In genomic region chr10:22372298-22372697, GRCh38 we compare ENCODE assay signal across 21 cellular contexts. TPM values are rescaled to one million over a fixed set of nuclear protein-coding genes. Genes with fewer than 3 reads are reported as not detected.
A peak's percentile ranks its signal among the peaks of the same experiment; 100 is the strongest.
DNase-seq lines count a peak whose midpoint lies in the region; ATAC-seq, FAIRE-seq and TF ChIP-seq lines count a peak whose summit lies in the region.
"Had no signal": no experiment of that assay in that cellular context is flagged by ENCODE, and none has a peak within 500 bp of the region (broad histone marks: within the 10 kb centered on the region; RNA-seq: fewer than 3 reads in every experiment).

No MANE protein-coding gene starts in this region.

- TF ChIP-seq RAD21 in K562 (CRISPR knock-in tag; conservative IDR thresholded peaks at IDR 0.05 in 1 of 2, IDR thresholded peaks at IDR 0.05 in 1 of 2): no peak

- H3K4me1 ChIP-seq in K562 (replicated peaks in 1 of 2; ENCODE audit: control insufficient read depth in 2 of 2, insufficient read depth in 2 of 2, low read length in 2 of 2) (peaks cover 4 to 25% of the 10 kb centered on the region in 2 experiments), neural progenitor cell (peaks cover 4% of the 10 kb centered on the region), testis (peaks cover 12% of the 10 kb centered on the region)
- H3K4me1 ChIP-seq: A549 had no signal

- H3K27me3 Mint-ChIP-seq in neural progenitor cell (ENCODE audit: insufficient read depth, low read depth): no peaks in the 10 kb centered on the region

- in situ Hi-C loops in K562 (cut with MboI): no loop called here

- H3K36me3 Mint-ChIP-seq in neural progenitor cell: no peaks in the 10 kb centered on the region
- H3K36me3 Mint-ChIP-seq: CD14-positive monocyte; CD4-positive, alpha-beta memory T cell had no signal

- H3K4me1 Mint-ChIP-seq in neural progenitor cell: no peaks in the 10 kb centered on the region
- H3K4me1 Mint-ChIP-seq: H9 had no signal

- no peaks in the 10 kb centered on the region for H4K20me1 ChIP-seq in K562 (replicated peaks; ENCODE audit: control insufficient read depth, insufficient read depth, low read length)
- no peaks in the 10 kb centered on the region for H4K20me1 ChIP-seq in neural progenitor cell (ENCODE audit: low read depth)

- H3K36me3 ChIP-seq in K562 (ENCODE audit: control insufficient read depth, insufficient read depth, low read length) (no peaks in the 10 kb centered on the region), neural progenitor cell (no peaks in the 10 kb centered on the region), testis (ENCODE audit: low read depth, missing control alignments) (no peaks in the 10 kb centered on the region)

- peak; percentile 31; the same call in 2 of the 3 replicates for ATAC-seq in K562
- ATAC-seq in HG03025 (IDR thresholded peaks at IDR 0.05; ENCODE audit: low FRiP score, unreplicated experiment): no peak
- ATAC-seq: A549 had no signal

- TF ChIP-seq POLR2A in K562 (conservative IDR thresholded peaks at IDR 0.05): no peak
- TF ChIP-seq POLR2A in testis (IDR thresholded peaks at IDR 0.05): no peak

- H3K27ac ChIP-seq in C4-2B: peak overlapping the region; percentile 71
- H3K27ac ChIP-seq in K562 (ENCODE audit: extremely low read depth, low read depth, low read length): no peak overlapping the region
- H3K27ac ChIP-seq in neural progenitor cell: no peak overlapping the region
- H3K27ac ChIP-seq in testis: peak overlapping the region in 1 of 2 donors; percentile 40
- H3K27ac ChIP-seq: 22Rv1, A549, HL-60 had no signal

- H3K9me1 ChIP-seq in K562 (ENCODE audit: control insufficient read depth, insufficient read depth, low read length): no peaks in the 10 kb centered on the region

- no peak overlapping the region for H3K4me3 ChIP-seq in K562
- H3K4me3 ChIP-seq in neural progenitor cell: no peak overlapping the region
- H3K4me3 ChIP-seq in testis: no peak overlapping the region
- H3K4me3 ChIP-seq: A549 had no signal

- H3F3A ChIP-seq in neural progenitor cell (ENCODE audit: low read depth): no peaks in the 10 kb centered on the region

- no TSS peak for BruUV-seq in K562 (replicated peaks; lab: Mats Ljungman, UMichigan)

- H3K79me2 ChIP-seq in K562 (ENCODE audit: control insufficient read depth, insufficient read depth, low read length): no peaks in the 10 kb centered on the region
- no peaks in the 10 kb centered on the region for H3K79me2 ChIP-seq in neural progenitor cell (ENCODE audit: low read depth)

- no peak for DNase-seq in K562 (ENCODE audit: extremely low read depth in 1 of 4, low spot score in 3 of 4)
- DNase-seq in neural progenitor cell (ENCODE audit: low spot score): no peak
- peak; percentile 39 for DNase-seq in testis
- no peak for DNase-seq in SIG-M5 treated with dmso at 0.1 percent for 504 hours (lab: John Stamatoyannopoulos, UW; ENCODE audit: unreplicated experiment)
- DNase-seq in NCI-H1048 (lab: John Stamatoyannopoulos, UW): no peak
- DNase-seq: AML-193; CD4-positive, alpha-beta memory T cell; DMS79 treated with DMSO at 0.1 percent for 48 hours; GF-D8; H9; IMR-90; KBM-7 had no signal

- H3K9me3 ChIP-seq in K562 (replicated peaks; ENCODE audit: control insufficient read depth, insufficient read depth, low read depth, low read length) (no peaks in the 10 kb centered on the region), neural progenitor cell (ENCODE audit: low read depth) (no peaks in the 10 kb centered on the region), testis (no peaks in the 10 kb centered on the region)
- H3K9me3 ChIP-seq: A549 had no signal

- 85% methylated on average over 6 of the region's 6 CpGs for WGBS in K562 (ENCODE audit: insufficient coverage, low coverage, missing lambda C conversion rate)
- WGBS in testis, 2 donors: 82 to 83% methylated on average over 6 of the region's 6 CpGs

- POLR2A ChIA-PET in K562 (lab: Yijun Ruan, JAX): interaction anchor here (1.3 kb wide), 1 partner anchor 21 kb away, joined by 4 read pairs; no protein-coding TSS in a partner anchor

- no peak for TF ChIP-seq EP300 in K562 (IDR thresholded peaks at IDR 0.05; ENCODE audit: low read length)

- H3K4me2 ChIP-seq in K562 (ENCODE audit: insufficient read depth, low read length) (no peak overlapping the region), neural progenitor cell (no peak overlapping the region)
- H3K4me2 ChIP-seq: A549 had no signal

- H2AFZ ChIP-seq in K562 (ENCODE audit: low read depth, low read length): no peak overlapping the region
- H2AFZ ChIP-seq in neural progenitor cell (replicated peaks): peak overlapping the region; percentile 40

- no peak for TF ChIP-seq CTCF in C4-2B (conservative IDR thresholded peaks at IDR 0.05)
- TF ChIP-seq CTCF in K562 (IDR thresholded peaks at IDR 0.05 in 2 of 3, conservative IDR thresholded peaks at IDR 0.05 in 1 of 3; ENCODE audit: insufficient read depth in 2 of 3, low read depth in 1 of 3, low read length in 3 of 3): no peak
- TF ChIP-seq CTCF in neural progenitor cell (IDR thresholded peaks at IDR 0.05): no peak
- no peak for TF ChIP-seq CTCF in testis (IDR thresholded peaks at IDR 0.05)

- no peak for FAIRE-seq in K562 (lab: Jason Lieb, UNC)
- FAIRE-seq: A549, H1 had no signal

- CTCF ChIA-PET in K562 (lab: Yijun Ruan, JAX; ENCODE audit: low intra/inter-chr PET ratio): no interaction called here

- H3K9me3 Mint-ChIP-seq in neural progenitor cell: no peaks in the 10 kb centered on the region
- H3K9me3 Mint-ChIP-seq: CD4-positive, alpha-beta memory T cell; H9 had no signal

- no peak overlapping the region for H3K27ac Mint-ChIP-seq in neural progenitor cell
- H3K27ac Mint-ChIP-seq: CD4-positive, alpha-beta memory T cell had no signal

- H3K4me3 Mint-ChIP-seq in neural progenitor cell: no peak overlapping the region
- H3K4me3 Mint-ChIP-seq: CD14-positive monocyte; CD4-positive, alpha-beta memory T cell; H9 had no signal

- 0 out of 4 replicates have a peak overlapping the region, but pooled peaks of 1 of the 2 experiments have one; percentile 11 for H3K9ac ChIP-seq in K562 (ENCODE audit: insufficient read depth in 1 of 2, low read depth in 2 of 2, low read length in 2 of 2)
- no peak overlapping the region for H3K9ac ChIP-seq in neural progenitor cell

- intact Hi-C loops in K562 (cut with micrococcal nuclease) (no loop called here), testis (cut with DNase I; ENCODE audit: low total_unique reads) (no loop called here)

- H3K27me3 ChIP-seq in K562 (ENCODE audit: control insufficient read depth in 2 of 2, insufficient read depth in 2 of 2, low read length in 2 of 2) (no peaks in the 10 kb centered on the region), neural progenitor cell (no peaks in the 10 kb centered on the region), testis (no peaks in the 10 kb centered on the region)

RNA-seq across cellular contexts. Expression of gene SPAG6, which starts 27.0 kb away (rescaled TPM):
- 7.9 and 17.0 TPM in 2 replicates for total RNA-seq in K562 (2011; cell fraction: chromatin; rRNA removed; ENCODE audit: low replicate concordance)
- 2.3 and 5.8 TPM in 2 replicates for total RNA-seq in K562 (2011; cell fraction: nucleolus; rRNA removed)
- 11.3 and 23.9 TPM in 2 replicates for total RNA-seq in K562 (2011; cell fraction: nucleoplasm; rRNA removed)
- total RNA-seq in K562 (2014; rRNA removed) (3.5 and 4.2 TPM in 2 replicates), K562 (2014; rRNA removed; fragmentation: Illumina TruSeq; extraction: Trizol) (11.8 and 12.7 TPM in 2 replicates), K562 (2015; rRNA removed; fragmentation: Illumina TruSeq; extraction: Trizol) (8.1 and 12.0 TPM in 2 replicates), K562 (2021) (6.6 and 7.5 TPM in 2 replicates), neural progenitor cell (ENCODE audit: low replicate concordance) (0.71 and 2.3 TPM in 2 replicates), testis (100 to 1,000 TPM in 1 of 2 donors, 10 to 100 TPM in 1; 77.4 to 103 TPM)
- polyA plus RNA-seq in K562 (2011; rRNA removed) (0.30 and 4.7 TPM in 2 replicates), K562 (2014; fragmentation: Illumina TruSeq; extraction: Trizol) (12.9 and 15.7 TPM in 2 replicates), K562 (2014; fragmentation: Nextera tagmentation; extraction: Ambion mirVana) (10 to 100 TPM; 17.5 to 23.1 TPM), K562 (2014; rRNA removed) (10.5 and 11.2 TPM in 2 replicates), testis (ENCODE audit: insufficient read depth, low read depth, low replicate concordance) (258 TPM)
- polyA plus RNA-seq in K562 (2011; cell fraction: cytosol; rRNA removed): 0.09 and 0.92 TPM in 2 replicates
- 0.55 and 2.5 TPM in 2 replicates for polyA plus RNA-seq in K562 (2011; cell fraction: nucleus; rRNA removed)
- 8.6 and 28.1 TPM in 2 replicates for polyA plus RNA-seq in K562 (2012)
- polyA minus RNA-seq in K562 (2011; rRNA and poly(A)+ RNA removed): 0.12 and 2.5 TPM in 2 replicates
- polyA minus RNA-seq in K562 (2011; cell fraction: cytosol; rRNA and poly(A)+ RNA removed): 1.0 TPM in 1 of 2 replicates, not detected in the other
- 0.33 and 3.5 TPM in 2 replicates for polyA minus RNA-seq in K562 (2011; cell fraction: nucleus; rRNA and poly(A)+ RNA removed)
- total RNA-seq: CD4-positive, alpha-beta memory T cell; H1; HT1080; IMR-90 had no signal
- polyA plus RNA-seq: BJ; CD4-positive, alpha-beta memory T cell; IMR-90 had no signal

RNA-seq across cellular contexts. Expression of gene BMI1, which starts 51.4 kb away (rescaled TPM):
- total RNA-seq in K562 (2011; cell fraction: chromatin; rRNA removed; ENCODE audit: low replicate concordance): 33.8 and 136 TPM in 2 replicates
- 16.8 and 23.9 TPM in 2 replicates for total RNA-seq in K562 (2011; cell fraction: nucleolus; rRNA removed)
- 36.0 and 42.4 TPM in 2 replicates for total RNA-seq in K562 (2011; cell fraction: nucleoplasm; rRNA removed)
- total RNA-seq in K562 (2014; rRNA removed) (55.4 and 56.3 TPM in 2 replicates), K562 (2014; rRNA removed; fragmentation: Illumina TruSeq; extraction: Trizol) (91.5 and 95.1 TPM in 2 replicates), K562 (2015; rRNA removed; fragmentation: Illumina TruSeq; extraction: Trizol) (96.4 and 103 TPM in 2 replicates), K562 (2021) (73.8 and 82.1 TPM in 2 replicates), neural progenitor cell (ENCODE audit: low replicate concordance) (39.9 and 59.1 TPM in 2 replicates), testis (100 to 1,000 TPM; 111 to 120 TPM)
- polyA plus RNA-seq in K562 (2011; rRNA removed) (66.4 and 70.8 TPM in 2 replicates), K562 (2014; fragmentation: Illumina TruSeq; extraction: Trizol) (64.2 and 84.2 TPM in 2 replicates), K562 (2014; fragmentation: Nextera tagmentation; extraction: Ambion mirVana) (10 to 100 TPM; 21.4 to 30.0 TPM), K562 (2014; rRNA removed) (62.7 TPM in 2 replicates), testis (ENCODE audit: insufficient read depth, low read depth, low replicate concordance) (56.3 TPM)
- 33.3 and 41.2 TPM in 2 replicates for polyA plus RNA-seq in K562 (2011; cell fraction: cytosol; rRNA removed)
- 77.4 and 118 TPM in 2 replicates for polyA plus RNA-seq in K562 (2011; cell fraction: nucleus; rRNA removed)
- 63.7 and 89.6 TPM in 2 replicates for polyA plus RNA-seq in K562 (2012)
- 117 and 139 TPM in 2 replicates for polyA minus RNA-seq in K562 (2011; rRNA and poly(A)+ RNA removed)
- polyA minus RNA-seq in K562 (2011; cell fraction: cytosol; rRNA and poly(A)+ RNA removed): 33.7 and 33.9 TPM in 2 replicates
- polyA minus RNA-seq in K562 (2011; cell fraction: nucleus; rRNA and poly(A)+ RNA removed): 23.8 and 55.0 TPM in 2 replicates

RNA-seq across cellular contexts. Expression of gene COMMD3, which starts 56.1 kb away (rescaled TPM):
- 36.2 and 67.3 TPM in 2 replicates for total RNA-seq in K562 (2011; cell fraction: chromatin; rRNA removed; ENCODE audit: low replicate concordance)
- total RNA-seq in K562 (2011; cell fraction: nucleolus; rRNA removed): 25.8 and 35.8 TPM in 2 replicates
- 39.6 and 49.1 TPM in 2 replicates for total RNA-seq in K562 (2011; cell fraction: nucleoplasm; rRNA removed)
- total RNA-seq in K562 (2014; rRNA removed) (50.7 and 51.3 TPM in 2 replicates), K562 (2014; rRNA removed; fragmentation: Illumina TruSeq; extraction: Trizol) (78.6 and 80.1 TPM in 2 replicates), K562 (2015; rRNA removed; fragmentation: Illumina TruSeq; extraction: Trizol) (77.5 and 85.9 TPM in 2 replicates), K562 (2021) (69.4 and 82.0 TPM in 2 replicates), neural progenitor cell (ENCODE audit: low replicate concordance) (13.6 and 16.3 TPM in 2 replicates), testis (10 to 100 TPM; 40.6 to 42.5 TPM)
- polyA plus RNA-seq in K562 (2011; rRNA removed) (69.1 and 79.2 TPM in 2 replicates), K562 (2014; fragmentation: Illumina TruSeq; extraction: Trizol) (63.2 and 70.3 TPM in 2 replicates), K562 (2014; fragmentation: Nextera tagmentation; extraction: Ambion mirVana) (100 to 1,000 TPM; 216 to 217 TPM), K562 (2014; rRNA removed) (72.5 and 80.5 TPM in 2 replicates), testis (ENCODE audit: insufficient read depth, low read depth, low replicate concordance) (70.2 TPM)
- polyA plus RNA-seq in K562 (2011; cell fraction: cytosol; rRNA removed): 16.4 and 26.1 TPM in 2 replicates
- polyA plus RNA-seq in K562 (2011; cell fraction: nucleus; rRNA removed): 51.2 and 103 TPM in 2 replicates
- polyA plus RNA-seq in K562 (2012): 79.7 and 98.3 TPM in 2 replicates
- polyA minus RNA-seq in K562 (2011; rRNA and poly(A)+ RNA removed): 19.3 and 21.8 TPM in 2 replicates
- polyA minus RNA-seq in K562 (2011; cell fraction: cytosol; rRNA and poly(A)+ RNA removed): 2.6 and 3.9 TPM in 2 replicates
- 23.8 and 53.2 TPM in 2 replicates for polyA minus RNA-seq in K562 (2011; cell fraction: nucleus; rRNA and poly(A)+ RNA removed)
